ENCODE assay signal across 13 cellular contexts in the genomic region with DNA sequence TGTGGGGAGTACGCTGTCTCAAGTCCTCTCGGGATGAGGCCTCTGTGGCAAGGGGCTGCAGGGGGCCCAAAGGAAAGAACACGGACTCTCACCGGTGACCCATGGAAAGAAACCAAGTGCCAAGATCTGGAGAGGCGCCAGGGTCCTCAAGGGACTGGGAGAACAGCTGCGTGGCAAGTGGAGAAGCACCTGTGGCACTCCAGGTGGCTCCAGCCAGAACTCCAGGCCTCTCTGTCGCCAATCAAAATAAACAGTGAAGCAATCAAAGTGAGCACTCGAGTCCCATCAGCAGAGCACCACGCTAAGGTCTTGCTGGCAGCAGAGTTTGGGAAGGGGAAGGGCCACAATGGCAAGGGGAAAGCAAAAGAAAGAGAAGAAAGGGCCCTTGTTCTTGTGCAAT. TPM values are rescaled to one million over a fixed set of nuclear protein-coding genes. Genes with fewer than 3 reads are reported as not detected.
A peak's percentile ranks its signal among the peaks of the same experiment; 100 is the strongest.
DNase-seq lines count a peak whose midpoint lies in the region; TF ChIP-seq lines count a peak whose summit lies in the region.
"Had no signal": no experiment of that assay in that cellular context is flagged by ENCODE, and none has a peak within 500 bp of the region (broad histone marks: within the 10 kb centered on the region; RNA-seq: fewer than 3 reads in every experiment).

No MANE protein-coding gene starts in this region.

- intact Hi-C loops in esophagus muscularis mucosa (cut with DNase I): loop anchor here (5.0 kb wide), 1 partner anchor 133 kb away; no protein-coding TSS in a partner anchor
- intact Hi-C loops in uterus (cut with DNase I; ENCODE audit: low total_unique reads): no loop called here

- DNase-seq in COR-L47 (lab: John Stamatoyannopoulos, UW): peak; percentile 89
- DNase-seq in NCI-H1105 (lab: John Stamatoyannopoulos, UW): peak; percentile 96
- DNase-seq in NCI-H2196 (lab: John Stamatoyannopoulos, UW; ENCODE audit: unreplicated experiment): peak; percentile 83
- DNase-seq in esophagus muscularis mucosa (ENCODE audit: extremely low spot score): no peak
- DNase-seq in T-helper 2 cell: no peak
- no peak for DNase-seq in iPS-NIHi11 (ENCODE audit: low spot score)
- no peak for DNase-seq in stimulated activated CD4-positive, alpha-beta T cell treated with anti-CD3 and anti-CD28 coated beads, Interleukin-4, amount 100 ng/mL, for 1 hour
- DNase-seq in uterus: no peak
- DNase-seq: activated CD8-positive, alpha-beta memory T cell treated with anti-CD3 and anti-CD28 coated beads, Interleukin-2, amount 50 U/mL, for 48 hours; activated naive CD8-positive, alpha-beta T cell treated with anti-CD3 and anti-CD28 coated beads, Interleukin-2, amount 10 ng/mL, durations not matched to agents 7 days and 5 days; effector CD8-positive, alpha-beta T cell; hippocampal formation; MV-4-11 had no signal

- H3K4me1 ChIP-seq in esophagus muscularis mucosa: peaks cover 20 to 66% (median 64%) of the 10 kb centered on the region in 4 donors
- no peaks in the 10 kb centered on the region for H3K4me1 ChIP-seq in uterus

- TF ChIP-seq EP300 in esophagus muscularis mucosa (IDR thresholded peaks at IDR 0.05): no peak

- H3K36me3 ChIP-seq in esophagus muscularis mucosa: no peaks in the 10 kb centered on the region
- no peaks in the 10 kb centered on the region for H3K36me3 ChIP-seq in uterus

- TF ChIP-seq POLR2A in esophagus muscularis mucosa (IDR thresholded peaks at IDR 0.05; ENCODE audit: low read depth): no peak
- no peak for TF ChIP-seq POLR2A in uterus (IDR thresholded peaks at IDR 0.05)

- WGBS in esophagus muscularis mucosa: 79% methylated on average over 9 of the region's 9 CpGs

- H3K27ac ChIP-seq in esophagus muscularis mucosa (replicated peaks in 1 of 4) (peak overlapping the region in 3 of 4 donors; percentile 27 to 89 (median 86)), uterus (no peak overlapping the region)

- H3K27me3 ChIP-seq in esophagus muscularis mucosa: no peaks in the 10 kb centered on the region
- no peaks in the 10 kb centered on the region for H3K27me3 ChIP-seq in uterus

- H3K9me3 ChIP-seq in esophagus muscularis mucosa (no peaks in the 10 kb centered on the region), uterus (no peaks in the 10 kb centered on the region)

- no peak overlapping the region for H3K4me3 ChIP-seq in esophagus muscularis mucosa
- no peak overlapping the region for H3K4me3 ChIP-seq in uterus

- no peak for TF ChIP-seq CTCF in esophagus muscularis mucosa (IDR thresholded peaks at IDR 0.05)
- no peak for TF ChIP-seq CTCF in uterus (IDR thresholded peaks at IDR 0.05)

RNA-seq across cellular contexts. Expression of gene BCL2, which starts 54.7 kb away (rescaled TPM):
- total RNA-seq in esophagus muscularis mucosa (10 to 100 TPM; 25.2 to 39.0 (median 36.1) TPM), uterus (10 to 100 TPM; 16.1 to 61.1 (median 36.9) TPM)

Comparison
In these comparisons a context has a peak if more than half of its experiments do, and no peak if none do; other contexts are left out.
1. DNase-seq: peak in COR-L47 (single experiment), NCI-H1105 (single experiment) and NCI-H2196 (single experiment); none in esophagus muscularis mucosa (single experiment), T-helper 2 cell (0 of 5), iPS-NIHi11 (single experiment), stimulated activated CD4-positive, alpha-beta T cell treated with anti-CD3 and anti-CD28 coated beads, Interleukin-4, amount 100 ng/mL, for 1 hour (single experiment) and uterus (0 of 2).
2. H3K27ac ChIP-seq: peak in esophagus muscularis mucosa (3 of 4); none in uterus (0 of 2).